In genomic region chr2:238239552-238239871, GRCh38 we compare ENCODE assay signal across 8 cellular contexts. TPM values are rescaled to one million over a fixed set of nuclear protein-coding genes. Genes with fewer than 3 reads are reported as not detected.
A peak's percentile ranks its signal among the peaks of the same experiment; 100 is the strongest.
DNase-seq lines count a peak whose midpoint lies in the region; ATAC-seq and TF ChIP-seq lines count a peak whose summit lies in the region.

No MANE protein-coding gene starts in this region.

- H3K36me3 ChIP-seq in Peyer's patch: no peaks in the 10 kb centered on the region
- H3K36me3 ChIP-seq in prostate gland: no peaks in the 10 kb centered on the region

- 5% methylated on average over 18 of the region's 42 CpGs for WGBS in prostate gland

- H3K27me3 ChIP-seq in Peyer's patch: no peaks in the 10 kb centered on the region
- no peaks in the 10 kb centered on the region for H3K27me3 ChIP-seq in prostate gland (replicated peaks; ENCODE audit: insufficient read depth)

- intact Hi-C loops in prostate gland (cut with DNase I): no loop called here

- H3K9me3 ChIP-seq in Peyer's patch (peaks cover 0 to 4% (median 0%) of the 10 kb centered on the region in 4 donors), prostate gland (no peaks in the 10 kb centered on the region)

- H3K4me3 ChIP-seq in AG10803 (ENCODE audit: low read length): peak overlapping the region; percentile 45
- H3K4me3 ChIP-seq in Peyer's patch: peak overlapping the region; percentile 73 to 95 (median 84)
- peak overlapping the region; percentile 53 to 63 for H3K4me3 ChIP-seq in prostate gland

- peaks cover 0 to 37% (median 14%) of the 10 kb centered on the region in 4 donors for H3K4me1 ChIP-seq in Peyer's patch
- peaks cover 19% of the 10 kb centered on the region for H3K4me1 ChIP-seq in prostate gland (replicated peaks)

- TF ChIP-seq CTCF in AG10803 (conservative IDR thresholded peaks at IDR 0.05; ENCODE audit: low read length) (no peak), Peyer's patch (IDR thresholded peaks at IDR 0.05) (peak in 1 of 6 experiments; percentile 12), prostate gland (IDR thresholded peaks at IDR 0.05) (no peak)

- H3K27ac ChIP-seq in Peyer's patch (peak overlapping the region; percentile 49 to 83 (median 66)), prostate gland (no peak overlapping the region)

- TF ChIP-seq POLR2A in Peyer's patch (IDR thresholded peaks at IDR 0.05): no peak
- no peak for TF ChIP-seq POLR2A in prostate gland (IDR thresholded peaks at IDR 0.05)

- DNase-seq in AG10803 (ENCODE audit: low read depth) (no peak), Peyer's patch (peak in 2 of 3 donors; percentile 34 to 58), prostate gland (ENCODE audit: low spot score) (no peak), NCI-H510A treated with DMSO at 0.1 percent for 48 hours (lab: John Stamatoyannopoulos, UW) (no peak), HCEC 1CT (no peak)

- peak; percentile 29 for ATAC-seq in GM21515 (IDR thresholded peaks at IDR 0.05; ENCODE audit: unreplicated experiment)
- ATAC-seq in esophagus mucosa: peak; percentile 1
- no peak for ATAC-seq in GM18520 (IDR thresholded peaks at IDR 0.05; ENCODE audit: unreplicated experiment)

RNA-seq across cellular contexts. Expression of gene HES6, which starts 0.3 kb away (rescaled TPM):
- total RNA-seq in Peyer's patch (100 to 1,000 TPM in 1 of 4 donors, 10 to 100 TPM in 3; 26.6 to 128 (median 51.1) TPM), esophagus mucosa (2.2 TPM), prostate gland (10 to 100 TPM in 1 of 2 donors, 1 to 10 TPM in 1; 2.9 to 17.7 TPM)

RNA-seq across cellular contexts. Expression of gene ILKAP, which starts 36.0 kb away (rescaled TPM):
- total RNA-seq in Peyer's patch (10 to 100 TPM; 35.7 to 52.4 (median 43.8) TPM), esophagus mucosa (29.5 TPM), prostate gland (10 to 100 TPM; 33.6 to 41.8 TPM)

RNA-seq across cellular contexts. Expression of gene PER2, which starts 48.9 kb away (rescaled TPM):
- total RNA-seq in Peyer's patch: 10 to 100 TPM; 15.6 to 65.2 (median 38.2) TPM
- total RNA-seq in esophagus mucosa: 18.7 TPM
- 10 to 100 TPM; 24.0 to 53.1 TPM for total RNA-seq in prostate gland

Comparison
In these comparisons a context has a peak if more than half of its experiments do, and no peak if none do; other contexts are left out.
1. DNase-seq: peak in Peyer's patch (2 of 3); none in AG10803 (single experiment), prostate gland (single experiment), NCI-H510A treated with DMSO at 0.1 percent for 48 hours (single experiment) and HCEC 1CT (single experiment).
2. H3K27ac ChIP-seq: peak in Peyer's patch (4 of 4); none in prostate gland (0 of 2).
3. Peak in every context shown above with its lines, with median percentiles within 50 percentile points of each other: H3K4me3 ChIP-seq.